1 cellular context compared by ENCODE assay signal in the genomic region with DNA sequence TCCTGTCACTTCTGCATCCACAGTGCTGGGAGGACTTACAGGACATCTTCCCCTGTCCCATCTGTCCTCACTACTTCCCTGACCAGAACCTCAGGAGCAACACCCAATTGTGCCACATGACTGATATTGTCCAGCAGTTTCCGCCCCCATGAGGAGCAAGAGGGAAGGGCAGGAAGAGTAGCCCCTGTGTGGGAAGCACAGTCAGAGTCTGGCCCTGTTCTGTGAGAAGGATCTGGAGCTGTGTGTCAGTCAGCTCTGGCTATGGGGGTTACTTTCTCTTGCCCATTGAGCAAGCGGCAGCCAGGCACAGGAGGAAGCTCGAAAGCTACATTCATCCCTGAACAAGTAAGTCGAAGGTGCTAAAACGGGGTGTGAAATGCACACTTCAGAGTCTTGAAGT.
TF ChIP-seq lines count a peak whose summit lies in the region.

No MANE protein-coding gene starts in this region.

TF ChIP-seq in H1, 55 proteins besides CTCF, POLR2A, EP300 and RAD21:
- no peak for TF ChIP-seq ZNF274 (IDR thresholded peaks at IDR 0.05; ENCODE audit: borderline replicate concordance, extremely low read depth, low read length)
- TF ChIP-seq USF2 (IDR thresholded peaks at IDR 0.05; ENCODE audit: low read length): peak; percentile 46; the same call in 1 of the 2 replicates
